ENCODE assay signal across 21 cellular contexts in genomic region chr11:20084921-20085814, GRCh38.
"Had no signal": no experiment of that assay in that cellular context is flagged by ENCODE, and none has a peak within 500 bp of the region (broad histone marks: within the 10 kb centered on the region; RNA-seq: fewer than 3 reads in every experiment).

No MANE protein-coding gene starts in this region.

- ATAC-seq: activated CD8-positive, alpha-beta T cell treated with anti-CD3 and anti-CD28 coated beads for 36 hours; activated T-cell treated with anti-CD3 and anti-CD28 coated beads, Interleukin-2, amount 50 U/mL, for 4 hours; heart left ventricle; left cardiac atrium; natural killer cell; T-helper 17 cell had no signal

- H3K27ac ChIP-seq: adrenal gland, gastrocnemius medialis, heart left ventricle, right atrium auricular region, skin epidermis, uterus had no signal

- H3K27me3 ChIP-seq: adrenal gland, gastrocnemius medialis, heart left ventricle, right atrium auricular region, tibial artery, uterus had no signal

- H3K4me3 ChIP-seq: adrenal gland, gastrocnemius medialis, heart left ventricle, right atrium auricular region, skin epidermis, tibial artery, uterus had no signal

- H3K9me3 ChIP-seq: adrenal gland, gastrocnemius medialis, heart left ventricle, right atrium auricular region, tibial artery, uterus had no signal

- DNase-seq: activated CD4-positive, alpha-beta T cell treated with anti-CD3 and anti-CD28 coated beads for 4 hours; activated CD8-positive, alpha-beta T cell treated with anti-CD3 and anti-CD28 coated beads for 36 hours; activated effector memory CD4-positive, alpha-beta T cell treated with Interleukin-2 at 50 U/mL for 16 hours; activated naive CD4-positive, alpha-beta T cell treated with anti-CD3 and anti-CD28 coated beads, Interleukin-2, amount 50 U/mL, for 16 hours; activated T-cell treated with anti-CD3 and anti-CD28 coated beads, Interleukin-2, amount 50 U/mL, for 4 hours; adrenal gland; central memory CD4-positive, alpha-beta T cell; dermis blood vessel endothelial cell; gastrocnemius medialis; heart left ventricle; left cardiac atrium; mammary epithelial cell; natural killer cell; stimulated activated CD4-positive, alpha-beta T cell treated with anti-CD3 and anti-CD28 coated beads, Interleukin-15, amount 100 ng/mL, for 24 hours; stimulated activated CD4-positive, alpha-beta T cell treated with anti-CD3 and anti-CD28 coated beads, Interleukin-4, amount 100 ng/mL, for 1 hour; stimulated activated naive B cell treated with anti-CD40 and anti-IgM and Interleukin-4, amounts not matched to agents 10 μg/mL and 1 μg/mL and 100 μg/mL, for 72 hours; T-helper 17 cell; tibial artery; uterus had no signal

- H3K36me3 ChIP-seq: uterus had no signal
